16 cellular contexts compared by ENCODE assay signal in genomic region chr13:110922506-110922905, GRCh38. TPM values are rescaled to one million over a fixed set of nuclear protein-coding genes. Genes with fewer than 3 reads are reported as not detected.
DNase-seq lines count a peak whose midpoint lies in the region; ATAC-seq and TF ChIP-seq lines count a peak whose summit lies in the region.
"Had no signal": no experiment of that assay in that cellular context is flagged by ENCODE, and none has a peak within 500 bp of the region (broad histone marks: within the 10 kb centered on the region; RNA-seq: fewer than 3 reads in every experiment).

No MANE protein-coding gene starts in this region.

- intact Hi-C loops in psoas muscle (cut with DNase I) (no loop called here), PC-3 (cut with micrococcal nuclease) (no loop called here)

- no peaks in the 10 kb centered on the region for H3K9me3 Mint-ChIP-seq in GM23338
- H3K9me3 Mint-ChIP-seq in WTC11 = no peaks in the 10 kb centered on the region
- H3K9me3 Mint-ChIP-seq: CD4-positive, alpha-beta T cell; HFFc6 had no signal

- H3K36me3 ChIP-seq in GM23338 (ENCODE audit: insufficient read depth) (no peaks in the 10 kb centered on the region), psoas muscle (ENCODE audit: insufficient read depth in 1 of 2, low read depth in 1 of 2) (no peaks in the 10 kb centered on the region), PC-3 (ENCODE audit: low read depth, low read length) (no peaks in the 10 kb centered on the region)

- H3K9ac ChIP-seq in PC-3 (ENCODE audit: low read length) = no peak overlapping the region
- H3K9ac ChIP-seq: GM23248 had no signal

- no peaks in the 10 kb centered on the region for H3K36me3 Mint-ChIP-seq in GM23338 (ENCODE audit: low read depth)
- H3K36me3 Mint-ChIP-seq in WTC11 = no peaks in the 10 kb centered on the region

- H3K4me3 Mint-ChIP-seq in GM23338 = no peak overlapping the region
- H3K4me3 Mint-ChIP-seq in WTC11 = no peak overlapping the region
- H3K4me3 Mint-ChIP-seq: B cell; CD4-positive, alpha-beta T cell; HFFc6 had no signal

- peaks cover 23% of the 10 kb centered on the region for H3K4me1 ChIP-seq in GM23338 (ENCODE audit: insufficient read depth)
- peaks cover 52% of the 10 kb centered on the region for H3K4me1 ChIP-seq in psoas muscle
- no peaks in the 10 kb centered on the region; the same call in 1 of the 2 replicates for H3K4me1 ChIP-seq in PC-3 (ENCODE audit: insufficient read depth, low read length)

- H2AFZ ChIP-seq in GM23338 (peak overlapping the region; percentile 69; the same call in 1 of the 2 replicates), PC-3 (ENCODE audit: low read length) (no peak overlapping the region)
- H2AFZ ChIP-seq: GM23248 had no signal

- H3K27ac Mint-ChIP-seq in GM23338 (no peak overlapping the region), WTC11 (no peak overlapping the region)
- H3K27ac Mint-ChIP-seq: B cell; CD4-positive, alpha-beta T cell; HFFc6 had no signal

- H3F3A ChIP-seq in GM23338 (replicated peaks; ENCODE audit: low read depth) (0 out of 2 replicates have a peak, but pooled peaks cover 5% of the 10 kb centered on the region), PC-3 (ENCODE audit: low read length, unreplicated experiment) (no peaks in the 10 kb centered on the region)

- no peak overlapping the region for H3K4me2 ChIP-seq in GM23338
- no peak overlapping the region for H3K4me2 ChIP-seq in PC-3 (ENCODE audit: low read length)

- no peaks in the 10 kb centered on the region for H4K20me1 ChIP-seq in GM23338 (replicated peaks; ENCODE audit: insufficient read depth)
- H4K20me1 ChIP-seq in PC-3 (ENCODE audit: low read length) = no peaks in the 10 kb centered on the region

- no TSS peak for BruUV-seq in PC-3 (replicated peaks; lab: Mats Ljungman, UMichigan)

- POLR2A ChIA-PET in WTC11 (lab: Charles Lee) (no interaction called here), PC-3 (lab: Charles Lee; ENCODE audit: unreplicated experiment) (no interaction called here)

- H3K27me3 Mint-ChIP-seq in GM23338 (ENCODE audit: insufficient read depth, low read depth, poor library complexity) (peaks cover 3% of the 10 kb centered on the region), WTC11 (ENCODE audit: low read depth) (peaks cover 8% of the 10 kb centered on the region; the same call in 1 of the 2 replicates)

- ATAC-seq in GM23338 (peak; percentile 24; the same call in 2 of the 3 replicates), WTC11 (peak; percentile 38; the same call in 1 of the 2 replicates), left lobe of liver (peak; percentile 60), psoas muscle (no peak), GM21367 (IDR thresholded peaks at IDR 0.05; ENCODE audit: unreplicated experiment) (no peak), PC-3 (no peak)

- no peak for TF ChIP-seq CTCF in GM23338 (conservative IDR thresholded peaks at IDR 0.05; ENCODE audit: low read depth in 2 of 2)
- TF ChIP-seq CTCF in WTC11 (IDR thresholded peaks at IDR 0.05) = no peak
- TF ChIP-seq CTCF in psoas muscle (IDR thresholded peaks at IDR 0.05) = no peak
- TF ChIP-seq CTCF in PC-3 (conservative IDR thresholded peaks at IDR 0.05; ENCODE audit: low read depth, low read length) = no peak

- H3K9me3 ChIP-seq in psoas muscle (no peaks in the 10 kb centered on the region), PC-3 (ENCODE audit: low read length) (no peaks in the 10 kb centered on the region)

- DNase-seq in GM23338 (ENCODE audit: low spot score) = no peak
- DNase-seq in WTC11 (ENCODE audit: low spot score) = no peak
- no peak for DNase-seq in left lobe of liver (ENCODE audit: low spot score)
- no peak for DNase-seq in psoas muscle
- no peak for DNase-seq in PC-3
- no peak for DNase-seq in hypothalamus (lab: John Stamatoyannopoulos, UW)
- DNase-seq: C1 segment of cervical spinal cord; Calu3; CD4-positive, alpha-beta T cell; DMS 273 treated with DMSO at 0.1 percent for 48 hours; GM23248; HCEC 1CT; HFFc6; IMR-90 had no signal

- H3K79me2 ChIP-seq in GM23338 (replicated peaks; ENCODE audit: insufficient read depth) = no peaks in the 10 kb centered on the region
- H3K79me2 ChIP-seq in PC-3 (ENCODE audit: low read length) = no peaks in the 10 kb centered on the region

- no peak overlapping the region for H3K4me3 ChIP-seq in GM23338
- no peak overlapping the region for H3K4me3 ChIP-seq in psoas muscle
- H3K4me3 ChIP-seq in PC-3 (ENCODE audit: low read length) = no peak overlapping the region
- H3K4me3 ChIP-seq: GM23248 had no signal

- H3K9me2 ChIP-seq in GM23338 (ENCODE audit: insufficient read depth) (0 out of 2 replicates have a peak, but pooled peaks cover 7% of the 10 kb centered on the region), PC-3 (replicated peaks; ENCODE audit: low read length) (no peaks in the 10 kb centered on the region)

- H3K27ac ChIP-seq in GM23338 (ENCODE audit: low read depth) = no peak overlapping the region
- H3K27ac ChIP-seq in psoas muscle = peak overlapping the region; percentile 91
- no peak overlapping the region for H3K27ac ChIP-seq in PC-3 (ENCODE audit: low read length)
- H3K27ac ChIP-seq: GM23248 had no signal

- WGBS in psoas muscle, 3 donors = 48 to 67% (median 61%) methylated on average over 8 of the region's 8 CpGs

- CTCF ChIA-PET in WTC11 (lab: Charles Lee) = interaction anchor here (1.6 kb wide), 1 partner anchor 145 kb away, joined by 6 read pairs; no protein-coding TSS in a partner anchor
- CTCF ChIA-PET in PC-3 (lab: Charles Lee) = no interaction called here

- peaks cover 31% of the 10 kb centered on the region for H3K4me1 Mint-ChIP-seq in GM23338
- H3K4me1 Mint-ChIP-seq in WTC11 = peaks cover 28% of the 10 kb centered on the region

- no peaks in the 10 kb centered on the region for H3K27me3 ChIP-seq in GM23338 (ENCODE audit: insufficient read depth)
- no peaks in the 10 kb centered on the region for H3K27me3 ChIP-seq in psoas muscle (ENCODE audit: insufficient read depth in 3 of 3, low read length in 2 of 3)
- H3K27me3 ChIP-seq in PC-3 (ENCODE audit: low read length) = no peaks in the 10 kb centered on the region

TF ChIP-seq in GM23338, 12 proteins besides CTCF, POLR2A, EP300 and RAD21 (continues in another document):
- TF ChIP-seq ZNF114 (CRISPR knock-in tag; IDR thresholded peaks at IDR 0.05) (no peak), ZNF331 (CRISPR knock-in tag; IDR thresholded peaks at IDR 0.05; ENCODE audit: low read depth) (no peak), ETS1 (IDR thresholded peaks at IDR 0.05) (no peak), POLR2AphosphoS5 (IDR thresholded peaks at IDR 0.05; ENCODE audit: low read depth) (no peak), CREB1 (CRISPR knock-in tag; IDR thresholded peaks at IDR 0.05; ENCODE audit: low read depth) (no peak), EZH2phosphoT487 (IDR thresholded peaks at IDR 0.05; ENCODE audit: unreplicated experiment) (no peak), STAT1 (IDR thresholded peaks at IDR 0.05; ENCODE audit: unreplicated experiment) (no peak), EZH2 (IDR thresholded peaks at IDR 0.05; ENCODE audit: low read depth, unreplicated experiment) (no peak)

TF ChIP-seq in WTC11, 78 proteins besides CTCF, POLR2A, EP300 and RAD21:
- TF ChIP-seq SOX15 (CRISPR knock-in tag; IDR thresholded peaks at IDR 0.05) = no peak
- TF ChIP-seq SMAD3 (CRISPR knock-in tag; IDR thresholded peaks at IDR 0.05; ENCODE audit: borderline replicate concordance) = no peak
- TF ChIP-seq MXD4 (CRISPR knock-in tag; IDR thresholded peaks at IDR 0.05; ENCODE audit: borderline replicate concordance) = no peak
- TF ChIP-seq NR1H2 (CRISPR knock-in tag; IDR thresholded peaks at IDR 0.05) = no peak
- TF ChIP-seq FOXJ3 (CRISPR knock-in tag; IDR thresholded peaks at IDR 0.05; ENCODE audit: borderline replicate concordance) = no peak
- no peak for TF ChIP-seq NR3C1 (CRISPR knock-in tag; conservative IDR thresholded peaks at IDR 0.05; ENCODE audit: low read depth)

RNA-seq across cellular contexts. Expression of gene ANKRD10, which starts 7.6 kb away (rescaled TPM):
- 224 and 250 TPM in 2 replicates for total RNA-seq in GM23338 (2014; rRNA removed; shearing (Covaris generic))
- polyA plus RNA-seq in GM23338 (2016; fragmentation: Nextera tagmentation; extraction: Ambion mirVana) = 210 and 277 TPM in 2 replicates
- 176 to 219 TPM (median 191 TPM) in 3 replicates for total RNA-seq in WTC11 (2021)
- 45.2 TPM for total RNA-seq in left lobe of liver
- total RNA-seq in psoas muscle = 100 to 1,000 TPM; 106 to 225 (median 159) TPM
- 100 to 1,000 TPM in 1 of 3 donors, 10 to 100 TPM in 2; 82.0 to 123 (median 99.3) TPM for polyA plus RNA-seq in psoas muscle
- total RNA-seq in PC-3 (2014; rRNA removed) = 47.1 and 60.2 TPM in 2 replicates

Comparison
In these comparisons a context has a peak if more than half of its experiments do, and no peak if none do; other contexts are left out.
1. ATAC-seq: peak in GM23338 (single experiment), WTC11 (single experiment) and left lobe of liver (single experiment); none in psoas muscle (0 of 4), GM21367 (single experiment) and PC-3 (single experiment).